In genomic region chr3:100833483-100833882, GRCh38 we compare ENCODE assay signal across 25 cellular contexts.
A peak's percentile ranks its signal among the peaks of the same experiment; 100 is the strongest.
DNase-seq lines count a peak whose midpoint lies in the region; ATAC-seq and TF ChIP-seq lines count a peak whose summit lies in the region.
"Had no signal": no experiment of that assay in that cellular context is flagged by ENCODE, and none has a peak within 500 bp of the region (broad histone marks: within the 10 kb centered on the region; RNA-seq: fewer than 3 reads in every experiment).

No MANE protein-coding gene starts in this region.

- no peaks in the 10 kb centered on the region for H3K9me3 ChIP-seq in aorta (ENCODE audit: control insufficient read depth, low read length)
- H3K9me3 ChIP-seq: esophagus muscularis mucosa, tibial nerve had no signal

- no peaks in the 10 kb centered on the region for H3K27me3 ChIP-seq in aorta (ENCODE audit: control insufficient read depth in 1 of 2, insufficient read depth in 2 of 2, low read length in 1 of 2)
- H3K27me3 ChIP-seq: cardiac muscle cell, esophagus muscularis mucosa, tibial nerve had no signal

- no peak overlapping the region for H3K27ac ChIP-seq in aorta (ENCODE audit: low read depth in 1 of 2, low read length in 2 of 2)
- H3K27ac ChIP-seq: C4-2B, cardiac muscle cell, coronary artery, esophagus muscularis mucosa, SK-N-MC, tibial nerve had no signal

- H3K36me3 ChIP-seq in aorta (ENCODE audit: control insufficient read depth in 1 of 2, insufficient read depth in 2 of 2, low read length in 1 of 2), result peaks cover 0 to 3% of the 10 kb centered on the region in 2 donors
- H3K36me3 ChIP-seq: cardiac muscle cell had no signal

- ATAC-seq in GM18505 (IDR thresholded peaks at IDR 0.05; ENCODE audit: unreplicated experiment) (no peak), aorta (ENCODE audit: low FRiP score) (no peak)
- ATAC-seq: activated CD8-positive, alpha-beta memory T cell treated with anti-CD3 and anti-CD28 coated beads, Interleukin-2, amount 10 ng/mL, durations not matched to agents 7 days and 5 days; stimulated activated naive CD8-positive, alpha-beta T cell treated with anti-CD3 and anti-CD28 coated beads, Interleukin-15, Interleukin-2, amounts not matched to agents 100 U/mL and 50 U/mL, for 24 hours had no signal

- intact Hi-C loops in aorta (cut with DNase I), result no loop called here

- DNase-seq in COR-L47 (lab: John Stamatoyannopoulos, UW) (peak; percentile 41), NCI-H146 (lab: John Stamatoyannopoulos, UW) (peak; percentile 40), NCI-H748 (lab: John Stamatoyannopoulos, UW; ENCODE audit: unreplicated experiment) (peak; percentile 93), inferior parietal cortex (ENCODE audit: extremely low spot score) (peak; percentile 57), GM19238 (ENCODE audit: insufficient read length, low spot score) (no peak), aorta (no peak), NCI-H82 (lab: John Stamatoyannopoulos, UW) (no peak)
- DNase-seq: activated CD4-positive, alpha-beta T cell treated with anti-CD3 and anti-CD28 coated beads, Interleukin-2, amount 50 U/mL, for 1 hour; activated CD8-positive, alpha-beta memory T cell treated with anti-CD3 and anti-CD28 coated beads, Interleukin-2, amount 10 ng/mL, durations not matched to agents 7 days and 5 days; DMS79; GF-D8; kidney; NCI-H1048; NCI-H446 treated with DMSO at 0.1 percent for 48 hours; RPMI8226; stimulated activated CD4-positive, alpha-beta T cell treated with anti-CD3 and anti-CD28 coated beads, Interleukin-15, amount 100 ng/mL, for 24 hours; stimulated activated naive CD8-positive, alpha-beta T cell treated with anti-CD3 and anti-CD28 coated beads, Interleukin-15, Interleukin-2, amounts not matched to agents 100 U/mL and 50 U/mL, for 24 hours had no signal

- no peaks in the 10 kb centered on the region for H3K4me1 ChIP-seq in aorta (ENCODE audit: control insufficient read depth in 1 of 2, insufficient read depth in 2 of 2, low read length in 2 of 2)
- H3K4me1 ChIP-seq: esophagus muscularis mucosa had no signal

- 78 to 82% methylated on average over 3 of the region's 3 CpGs for WGBS in aorta, 2 donors

- no peak overlapping the region for H3K4me3 ChIP-seq in aorta (ENCODE audit: low read length in 2 of 2)
- H3K4me3 ChIP-seq: cardiac muscle cell, coronary artery, esophagus muscularis mucosa, lung, SK-N-MC, tibial nerve had no signal

- TF ChIP-seq POLR2A in GM18505 (IDR thresholded peaks at IDR 0.05; ENCODE audit: borderline replicate concordance, extremely low read depth, insufficient read depth, insufficient read length), result no peak

Comparison
In these comparisons a context has a peak if more than half of its experiments do, and no peak if none do; other contexts are left out.
1. DNase-seq: peak in COR-L47 (single experiment), NCI-H146 (single experiment), NCI-H748 (single experiment) and inferior parietal cortex (single experiment); none in GM19238 (single experiment), aorta (0 of 2) and NCI-H82 (single experiment).